Comparison of ENCODE assay signal across 6 cellular contexts in the genomic region with DNA sequence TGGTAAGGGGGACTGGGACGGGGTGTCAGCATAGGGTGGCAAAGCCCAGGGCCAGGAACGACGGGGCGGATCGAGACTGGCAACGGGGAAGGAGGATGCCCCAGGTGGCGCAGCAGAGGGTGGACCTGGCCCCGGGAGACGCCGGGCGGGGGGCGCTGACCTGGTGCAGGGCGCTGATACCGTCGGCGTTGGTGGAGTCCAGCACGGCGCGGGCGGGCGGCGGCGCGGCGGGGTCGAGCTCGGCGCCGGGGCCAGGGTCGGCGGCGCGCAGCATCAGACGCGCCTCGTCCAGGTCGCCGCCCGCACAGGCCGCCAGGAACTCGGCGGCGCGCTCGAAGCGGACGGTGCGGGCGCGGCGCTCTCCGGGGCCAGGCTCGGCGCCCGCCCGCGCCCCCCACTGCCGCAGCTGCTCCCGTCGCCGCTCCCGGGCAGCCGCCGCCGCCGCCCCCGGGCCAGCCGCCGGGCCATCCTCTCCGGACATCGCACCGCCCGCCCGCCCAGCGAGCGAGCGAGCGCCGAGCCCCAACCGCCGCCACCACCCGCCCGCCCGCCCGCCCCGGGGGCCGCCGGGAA. TPM values are rescaled to one million over a fixed set of nuclear protein-coding genes. Genes with fewer than 3 reads are reported as not detected.
DNase-seq lines count a peak whose midpoint lies in the region; ATAC-seq, FAIRE-seq and TF ChIP-seq lines count a peak whose summit lies in the region.

No MANE protein-coding gene starts in this region.

- H3K4me1 ChIP-seq in H1 (replicated peaks in 1 of 4; ENCODE audit: control insufficient read depth in 3 of 4, insufficient read depth in 4 of 4, low read length in 3 of 4) (peaks cover 0 to 26% (median 17%) of the 10 kb centered on the region in 4 experiments; a peak in 5 of 7 replicates), skeletal muscle satellite cell (ENCODE audit: control insufficient read depth, insufficient read depth, low read length) (peaks cover 27% of the 10 kb centered on the region)

- no peak overlapping the region for H3K4ac ChIP-seq in H1 (replicated peaks; ENCODE audit: insufficient read length, low read depth, low read length)

- H3K36me3 ChIP-seq in H1 (ENCODE audit: control insufficient read depth in 2 of 4, insufficient read depth in 4 of 4, low read length in 3 of 4) (peaks cover 0 to 4% (median 0%) of the 10 kb centered on the region in 4 experiments; a peak in 1 of 8 replicates), skeletal muscle satellite cell (ENCODE audit: insufficient read depth, low read length) (peaks cover 6% of the 10 kb centered on the region)

- FAIRE-seq in H1 (lab: Jason Lieb, UNC), result no peak

- TF ChIP-seq EP300 in H1 (IDR thresholded peaks at IDR 0.05; ENCODE audit: borderline replicate concordance in 1 of 2, low read depth in 2 of 2, low read length in 2 of 2), result no peak

- H3K27me3 ChIP-seq in HL-60 (ENCODE audit: insufficient read depth, poor library complexity, severe bottlenecking) (no peaks in the 10 kb centered on the region), H1 (replicated peaks in 1 of 4; ENCODE audit: control insufficient read depth in 3 of 4, extremely low read depth in 1 of 4, insufficient read depth in 3 of 4, low read length in 3 of 4) (no peaks in the 10 kb centered on the region), skeletal muscle satellite cell (ENCODE audit: control insufficient read depth, insufficient read depth, low read length) (no peaks in the 10 kb centered on the region)

- H3K56ac ChIP-seq in H1 (replicated peaks; ENCODE audit: insufficient read length, low read depth, low read length), result no peak overlapping the region

- H3K14ac ChIP-seq in H1 (ENCODE audit: insufficient read length), result no peak overlapping the region

- H2BK20ac ChIP-seq in H1 (ENCODE audit: low read length), result no peak overlapping the region

- no peak overlapping the region; the same call in 1 of the 2 replicates for H3K18ac ChIP-seq in H1 (ENCODE audit: extremely low read depth, low read length)

- H2AFZ ChIP-seq in H1 (ENCODE audit: low read length), result no peak overlapping the region

- H3K4me2 ChIP-seq in H1 (ENCODE audit: insufficient read depth in 1 of 2, low read depth in 2 of 2, low read length in 2 of 2) (peak overlapping the region; percentile 96 to 98), skeletal muscle satellite cell (ENCODE audit: low read length) (peak overlapping the region; percentile 92)

- H4K20me1 ChIP-seq in H1 (replicated peaks in 1 of 2; ENCODE audit: control insufficient read depth in 1 of 2, insufficient read depth in 2 of 2, low read length in 2 of 2), result peaks cover 20 to 25% of the 10 kb centered on the region in 2 experiments

- peak overlapping the region; percentile 71 for H3K4me3 ChIP-seq in HL-60 (replicated peaks; ENCODE audit: insufficient read depth, low read length)
- peak overlapping the region; percentile 83 to 92 (median 87) for H3K4me3 ChIP-seq in H1 (ENCODE audit: extremely low read depth in 1 of 4, insufficient read depth in 2 of 4, low read depth in 3 of 4, low read length in 4 of 4)
- peak overlapping the region; percentile 83 for H3K4me3 ChIP-seq in skeletal muscle satellite cell (ENCODE audit: low read length)

- no peak overlapping the region for H2AK5ac ChIP-seq in H1 (ENCODE audit: low read depth, low read length)

- 0 out of 2 replicates have a peak overlapping the region, but pooled peaks have one; percentile 88 for H2BK15ac ChIP-seq in H1 (ENCODE audit: low read length)

- 0% methylated on average over 13 of the region's 88 CpGs; no CpG with 5 or more reads in 1 of the 2 experiments for WGBS in H1 (ENCODE audit: extremely low coverage in 1 of 2, insufficient coverage in 1 of 2, insufficient read length in 1 of 2, insufficient replicate concordance in 2 of 2, low coverage in 1 of 2, low lambda C conversion rate in 2 of 2, missing lambda C conversion rate in 1 of 2), 2 experiments

- H3K79me2 ChIP-seq in H1 (ENCODE audit: control insufficient read depth in 1 of 2, insufficient read depth in 2 of 2, low read length in 2 of 2), result peaks cover 0 to 33% of the 10 kb centered on the region in 2 experiments; a peak in 2 of 4 replicates

- no peaks in the 10 kb centered on the region for H3K9me3 ChIP-seq in H1 (ENCODE audit: insufficient read depth in 2 of 2, low read depth in 1 of 2, low read length in 1 of 2)
- no peaks in the 10 kb centered on the region for H3K9me3 ChIP-seq in skeletal muscle satellite cell (replicated peaks; ENCODE audit: low read length)

- TF ChIP-seq POLR2A in H1 (IDR thresholded peaks at IDR 0.05; ENCODE audit: control extremely low read depth in 1 of 2, low read depth in 2 of 2, low read length in 2 of 2), result no peak

- peak overlapping the region; percentile 56 to 93 (median 65); a peak in 5 of 7 replicates for H3K9ac ChIP-seq in H1 (replicated peaks in 1 of 4; ENCODE audit: extremely low read depth in 1 of 4, low read depth in 3 of 4, low read length in 3 of 4)
- H3K9ac ChIP-seq in skeletal muscle satellite cell (ENCODE audit: low read depth, low read length), result peak overlapping the region; percentile 91

- H2BK5ac ChIP-seq in H1 (ENCODE audit: low read depth, low read length), result no peak overlapping the region

- peak; percentile 16 for ATAC-seq in GM19025 (IDR thresholded peaks at IDR 0.05; ENCODE audit: low read depth, unreplicated experiment)
- no peak for ATAC-seq in GM18520 (IDR thresholded peaks at IDR 0.05; ENCODE audit: unreplicated experiment)

- H3K27ac ChIP-seq in HL-60 (replicated peaks), result peak overlapping the region; percentile 65
- no peak overlapping the region for H3K27ac ChIP-seq in H1 (ENCODE audit: low read depth, low read length)

- no peak for TF ChIP-seq CTCF in HL-60 (IDR thresholded peaks at IDR 0.05; ENCODE audit: insufficient read depth, low read length)
- TF ChIP-seq CTCF in H1 (IDR thresholded peaks at IDR 0.05; ENCODE audit: control extremely low read depth in 1 of 3, insufficient read depth in 1 of 3, low read depth in 1 of 3, low read length in 3 of 3), result no peak

- CTCF ChIA-PET in H1 (lab: Charles Lee; ENCODE audit: partially characterized antibody), result interaction anchor here (0.9 to 2.4 kb wide), 11 partner anchors 11 to 48 kb away, joined by 3 to 11 read pairs (median 5); no protein-coding TSS in a partner anchor

- no peak overlapping the region for H3K23ac ChIP-seq in H1 (ENCODE audit: insufficient read length)

- H3K23me2 ChIP-seq in H1 (ENCODE audit: low read depth, low read length), result peaks cover 17% of the 10 kb centered on the region

- DNase-seq in HL-60 (ENCODE audit: low read depth in 1 of 2, low spot score in 1 of 2) (no peak), H1 (ENCODE audit: low read depth in 1 of 2, low spot score in 2 of 2) (no peak), NCI-H2029 (lab: John Stamatoyannopoulos, UW) (no peak)

- no peak overlapping the region for H2BK120ac ChIP-seq in H1 (replicated peaks; ENCODE audit: low read depth, low read length)

- H4K91ac ChIP-seq in H1 (replicated peaks; ENCODE audit: insufficient read length, low read length), result no peak overlapping the region

- H3K79me1 ChIP-seq in H1 (ENCODE audit: low read depth, low read length), result peaks cover 31% of the 10 kb centered on the region

- no peak for TF ChIP-seq RAD21 in H1 (IDR thresholded peaks at IDR 0.05 in 1 of 2, conservative IDR thresholded peaks at IDR 0.05 in 1 of 2; ENCODE audit: low read depth in 2 of 2, low read length in 2 of 2)

- no peak overlapping the region for H4K5ac ChIP-seq in H1 (ENCODE audit: insufficient read length, low read depth, low read length)

- POLR2A ChIA-PET in H1 (lab: Charles Lee; ENCODE audit: partially characterized antibody), result interaction anchor here (0.6 to 6.4 kb wide), 18 partner anchors 11 to 652 kb away, joined by 3 to 72 read pairs (median 4); partner anchors contain the start of gene HSPBP1

- no peak overlapping the region for H2BK12ac ChIP-seq in H1 (ENCODE audit: low read depth, low read length)

- H4K8ac ChIP-seq in H1 (ENCODE audit: extremely low read depth, insufficient read depth, low read length), result no peak overlapping the region

RNA-seq across cellular contexts. Expression of gene PPP1R12C, which starts 0.3 kb away (rescaled TPM):
- 71.5 and 88.8 TPM in 2 replicates for total RNA-seq in H1 (2021; fragmentation: NEBNext Ultra II Directional; extraction: Animal tissue kit (Norgen Biotek cat#: 25700))
- 31.7 and 49.5 TPM in 2 replicates for polyA plus RNA-seq in H1 (2011; rRNA removed)
- 56.3 TPM for polyA plus RNA-seq in H1 (2011; cell fraction: cytosol; rRNA removed)
- 230 TPM for polyA plus RNA-seq in H1 (2011; cell fraction: nucleus; rRNA removed)
- polyA plus RNA-seq in H1 (2012, experiment 1 of 2), result 62.6 to 73.1 TPM (median 72.1 TPM) in 4 replicates
- 47.9 TPM for polyA plus RNA-seq in H1 (2012, experiment 2 of 2)
- polyA plus RNA-seq in H1 (2013, experiment 1 of 2), result 59.9 TPM
- 53.5 TPM for polyA plus RNA-seq in H1 (2013, experiment 2 of 2)
- 12.3 and 14.2 TPM in 2 replicates for polyA minus RNA-seq in H1 (2011; rRNA and poly(A)+ RNA removed)
- 25.6 TPM for polyA minus RNA-seq in H1 (2011; cell fraction: cytosol; rRNA and poly(A)+ RNA removed)
- 48.5 TPM for polyA minus RNA-seq in H1 (2011; cell fraction: nucleus; rRNA and poly(A)+ RNA removed)
- 42.4 and 51.5 TPM in 2 replicates for total RNA-seq in skeletal muscle satellite cell (2012; rRNA removed)

RNA-seq across cellular contexts. Expression of gene TNNT1, which starts 31.9 kb away (rescaled TPM):
- 107 and 115 TPM in 2 replicates for total RNA-seq in H1 (2021; fragmentation: NEBNext Ultra II Directional; extraction: Animal tissue kit (Norgen Biotek cat#: 25700))
- polyA plus RNA-seq in H1 (2011; rRNA removed), result 69.6 and 97.9 TPM in 2 replicates
- 164 TPM for polyA plus RNA-seq in H1 (2011; cell fraction: cytosol; rRNA removed)
- 90.2 TPM for polyA plus RNA-seq in H1 (2011; cell fraction: nucleus; rRNA removed)
- polyA plus RNA-seq in H1 (2012, experiment 1 of 2), result 112 to 203 TPM (median 168 TPM) in 4 replicates
- 169 TPM for polyA plus RNA-seq in H1 (2012, experiment 2 of 2)
- 121 TPM for polyA plus RNA-seq in H1 (2013, experiment 1 of 2)
- 121 TPM for polyA plus RNA-seq in H1 (2013, experiment 2 of 2)
- 11.5 and 12.7 TPM in 2 replicates for polyA minus RNA-seq in H1 (2011; rRNA and poly(A)+ RNA removed)
- 25.4 TPM for polyA minus RNA-seq in H1 (2011; cell fraction: cytosol; rRNA and poly(A)+ RNA removed)
- polyA minus RNA-seq in H1 (2011; cell fraction: nucleus; rRNA and poly(A)+ RNA removed), result 20.5 TPM
- total RNA-seq in skeletal muscle satellite cell (2012; rRNA removed), result 2.0 and 17.3 TPM in 2 replicates

RNA-seq across cellular contexts. Expression of gene TNNI3, which starts 40.4 kb away (rescaled TPM):
- total RNA-seq in H1 (2021; fragmentation: NEBNext Ultra II Directional; extraction: Animal tissue kit (Norgen Biotek cat#: 25700)), result 16.6 and 16.9 TPM in 2 replicates
- polyA plus RNA-seq in H1 (2011; rRNA removed), result 56.0 and 67.9 TPM in 2 replicates
- polyA plus RNA-seq in H1 (2011; cell fraction: cytosol; rRNA removed), result 60.1 TPM
- 34.8 TPM for polyA plus RNA-seq in H1 (2011; cell fraction: nucleus; rRNA removed)
- polyA plus RNA-seq in H1 (2012, experiment 1 of 2), result 29.4 to 46.2 TPM (median 42.5 TPM) in 4 replicates
- polyA plus RNA-seq in H1 (2012, experiment 2 of 2), result 33.8 TPM
- polyA plus RNA-seq in H1 (2013, experiment 1 of 2), result 59.4 TPM
- polyA plus RNA-seq in H1 (2013, experiment 2 of 2), result 58.0 TPM
- 1.8 and 3.7 TPM in 2 replicates for polyA minus RNA-seq in H1 (2011; rRNA and poly(A)+ RNA removed)
- 9.2 TPM for polyA minus RNA-seq in H1 (2011; cell fraction: cytosol; rRNA and poly(A)+ RNA removed)
- 7.5 TPM for polyA minus RNA-seq in H1 (2011; cell fraction: nucleus; rRNA and poly(A)+ RNA removed)
- total RNA-seq in skeletal muscle satellite cell (2012; rRNA removed), result not detected in 2 replicates

RNA-seq across cellular contexts. Expression of gene EPS8L1, which starts 41.5 kb away (rescaled TPM):
- 30.2 and 37.0 TPM in 2 replicates for total RNA-seq in H1 (2021; fragmentation: NEBNext Ultra II Directional; extraction: Animal tissue kit (Norgen Biotek cat#: 25700))
- 19.8 and 33.6 TPM in 2 replicates for polyA plus RNA-seq in H1 (2011; rRNA removed)
- polyA plus RNA-seq in H1 (2011; cell fraction: cytosol; rRNA removed), result 40.0 TPM
- 100 TPM for polyA plus RNA-seq in H1 (2011; cell fraction: nucleus; rRNA removed)
- polyA plus RNA-seq in H1 (2012, experiment 1 of 2), result 33.6 to 63.1 TPM (median 56.4 TPM) in 4 replicates
- 37.3 TPM for polyA plus RNA-seq in H1 (2012, experiment 2 of 2)
- 21.4 TPM for polyA plus RNA-seq in H1 (2013, experiment 1 of 2)
- polyA plus RNA-seq in H1 (2013, experiment 2 of 2), result 19.2 TPM
- 21.6 and 24.3 TPM in 2 replicates for polyA minus RNA-seq in H1 (2011; rRNA and poly(A)+ RNA removed)
- polyA minus RNA-seq in H1 (2011; cell fraction: cytosol; rRNA and poly(A)+ RNA removed), result 31.6 TPM
- polyA minus RNA-seq in H1 (2011; cell fraction: nucleus; rRNA and poly(A)+ RNA removed), result 27.3 TPM
- 1.5 and 1.7 TPM in 2 replicates for total RNA-seq in skeletal muscle satellite cell (2012; rRNA removed)

RNA-seq across cellular contexts. Expression of gene DNAAF3, which starts 49.3 kb away (rescaled TPM):
- 5.4 and 5.7 TPM in 2 replicates for total RNA-seq in H1 (2021; fragmentation: NEBNext Ultra II Directional; extraction: Animal tissue kit (Norgen Biotek cat#: 25700))
- polyA plus RNA-seq in H1 (2011; rRNA removed), result 8.0 and 13.8 TPM in 2 replicates
- polyA plus RNA-seq in H1 (2011; cell fraction: cytosol; rRNA removed), result 7.2 TPM
- 15.2 TPM for polyA plus RNA-seq in H1 (2011; cell fraction: nucleus; rRNA removed)
- polyA plus RNA-seq in H1 (2012, experiment 1 of 2), result 4.0 to 6.8 TPM (median 5.7 TPM) in 4 replicates
- polyA plus RNA-seq in H1 (2012, experiment 2 of 2), result 6.5 TPM
- polyA plus RNA-seq in H1 (2013, experiment 1 of 2), result 7.0 TPM
- 6.6 TPM for polyA plus RNA-seq in H1 (2013, experiment 2 of 2)
- polyA minus RNA-seq in H1 (2011; rRNA and poly(A)+ RNA removed), result 1.5 and 1.9 TPM in 2 replicates
- polyA minus RNA-seq in H1 (2011; cell fraction: cytosol; rRNA and poly(A)+ RNA removed), result 3.4 TPM
- polyA minus RNA-seq in H1 (2011; cell fraction: nucleus; rRNA and poly(A)+ RNA removed), result 1.8 TPM
- 0.66 and 0.76 TPM in 2 replicates for total RNA-seq in skeletal muscle satellite cell (2012; rRNA removed)
